Comparison of ENCODE assay signal across 4 cellular contexts in the genomic region with DNA sequence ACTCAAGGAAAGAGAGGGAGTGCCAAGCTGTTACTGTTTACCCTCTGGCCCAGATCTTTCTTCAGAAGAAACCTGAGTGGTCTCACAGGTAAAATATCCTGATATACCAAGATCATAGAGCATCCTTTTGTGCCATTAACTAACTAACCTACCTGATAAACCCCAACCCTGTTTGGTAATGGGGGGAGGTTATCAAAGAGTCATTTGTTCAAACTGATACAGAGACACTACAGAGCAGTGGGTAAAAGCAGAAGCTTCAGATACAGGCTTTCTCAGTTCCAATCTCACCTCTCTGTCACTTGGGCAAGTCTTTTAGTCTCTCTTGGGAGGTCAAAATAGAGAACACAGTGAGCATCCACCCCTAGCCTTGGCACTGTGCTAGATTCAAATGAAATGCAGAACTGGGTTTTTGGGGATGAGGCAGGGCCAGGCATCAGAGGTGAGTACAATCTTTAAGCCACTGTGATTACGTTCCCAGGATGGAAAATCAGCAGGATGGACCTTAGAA. TPM values are rescaled to one million over a fixed set of nuclear protein-coding genes. Genes with fewer than 3 reads are reported as not detected.
"Had no signal": no experiment of that assay in that cellular context is flagged by ENCODE, and none has a peak within 500 bp of the region (broad histone marks: within the 10 kb centered on the region; RNA-seq: fewer than 3 reads in every experiment).

A gene (plus strand): TSS at position 51 of the 508 bp plus-strand sequence. CDS start 1,216 bp downstream, outside the sequence.

RNA-seq across cellular contexts. Expression of the gene that starts here (rescaled TPM):
- total RNA-seq: HT-29, IMR-90, K562 had no signal
- polyA plus RNA-seq: IgD-negative memory B cell, IMR-90, K562 had no signal
